In the genomic region with DNA sequence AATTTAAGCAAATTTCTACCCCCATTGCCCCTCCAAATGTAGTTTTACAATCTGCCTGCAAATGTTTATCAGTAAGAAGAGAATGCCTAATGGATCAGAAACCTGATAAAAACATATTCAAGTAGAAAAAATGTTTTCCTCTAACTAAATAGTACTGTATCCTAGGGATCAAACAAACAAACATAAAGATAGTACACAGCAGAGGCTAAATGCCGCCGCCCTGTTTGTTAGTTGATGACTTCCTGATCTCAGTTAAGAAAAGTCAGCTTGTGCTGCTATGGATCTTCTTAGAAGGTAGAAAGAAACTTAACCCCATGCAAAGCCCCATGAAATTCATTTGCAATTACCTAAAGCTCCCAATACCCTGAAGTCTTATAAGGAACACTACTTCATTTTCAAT, we compare ENCODE assay signal across 1 cellular context.
TF ChIP-seq lines count a peak whose summit lies in the region.

No MANE protein-coding gene starts in this region.

TF ChIP-seq in HEK293T, 16 proteins besides CTCF, POLR2A, EP300 and RAD21 (continued from another document):
- TF ChIP-seq, protein P1, sequence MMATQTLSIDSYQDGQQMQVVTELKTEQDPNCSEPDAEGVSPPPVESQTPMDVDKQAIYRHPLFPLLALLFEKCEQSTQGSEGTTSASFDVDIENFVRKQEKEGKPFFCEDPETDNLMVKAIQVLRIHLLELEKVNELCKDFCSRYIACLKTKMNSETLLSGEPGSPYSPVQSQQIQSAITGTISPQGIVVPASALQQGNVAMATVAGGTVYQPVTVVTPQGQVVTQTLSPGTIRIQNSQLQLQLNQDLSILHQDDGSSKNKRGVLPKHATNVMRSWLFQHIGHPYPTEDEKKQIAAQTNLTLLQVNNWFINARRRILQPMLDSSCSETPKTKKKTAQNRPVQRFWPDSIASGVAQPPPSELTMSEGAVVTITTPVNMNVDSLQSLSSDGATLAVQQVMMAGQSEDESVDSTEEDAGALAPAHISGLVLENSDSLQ (IDR thresholded peaks at IDR 0.05) = no peak
- TF ChIP-seq SP1 (IDR thresholded peaks at IDR 0.05) (no peak), LEF1 (IDR thresholded peaks at IDR 0.05; ENCODE audit: borderline replicate concordance) (no peak), ELF4 (IDR thresholded peaks at IDR 0.05) (no peak), BHLHE40 (IDR thresholded peaks at IDR 0.05; ENCODE audit: borderline replicate concordance) (no peak)
